2 cellular contexts compared by ENCODE assay signal in genomic region chr1:206495011-206495461, GRCh38.
TF ChIP-seq lines count a peak whose summit lies in the region.

No MANE protein-coding gene starts in this region.

TF ChIP-seq in K562, 482 proteins besides CTCF, POLR2A, EP300 and RAD21 (continues in another document):
- TF ChIP-seq ELK3 (CRISPR knock-in tag; IDR thresholded peaks at IDR 0.05) = no peak
- peak; percentile 69 to 73 for TF ChIP-seq NRF1 (conservative IDR thresholded peaks at IDR 0.05 in 1 of 2, IDR thresholded peaks at IDR 0.05 in 1 of 2)
- TF ChIP-seq HES1 (IDR thresholded peaks at IDR 0.05; ENCODE audit: low read depth) = no peak
- TF ChIP-seq POLR2AphosphoS2 (IDR thresholded peaks at IDR 0.05; ENCODE audit: low read length) = no peak
- no peak for TF ChIP-seq ARID1B (IDR thresholded peaks at IDR 0.05)
- TF ChIP-seq, protein P1, sequence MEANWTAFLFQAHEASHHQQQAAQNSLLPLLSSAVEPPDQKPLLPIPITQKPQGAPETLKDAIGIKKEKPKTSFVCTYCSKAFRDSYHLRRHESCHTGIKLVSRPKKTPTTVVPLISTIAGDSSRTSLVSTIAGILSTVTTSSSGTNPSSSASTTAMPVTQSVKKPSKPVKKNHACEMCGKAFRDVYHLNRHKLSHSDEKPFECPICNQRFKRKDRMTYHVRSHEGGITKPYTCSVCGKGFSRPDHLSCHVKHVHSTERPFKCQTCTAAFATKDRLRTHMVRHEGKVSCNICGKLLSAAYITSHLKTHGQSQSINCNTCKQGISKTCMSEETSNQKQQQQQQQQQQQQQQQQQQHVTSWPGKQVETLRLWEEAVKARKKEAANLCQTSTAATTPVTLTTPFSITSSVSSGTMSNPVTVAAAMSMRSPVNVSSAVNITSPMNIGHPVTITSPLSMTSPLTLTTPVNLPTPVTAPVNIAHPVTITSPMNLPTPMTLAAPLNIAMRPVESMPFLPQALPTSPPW (CRISPR knock-in tag; IDR thresholded peaks at IDR 0.05) = 0 out of 2 replicates have a peak, but pooled peaks have one; percentile 32
- no peak for TF ChIP-seq NR2C2 (CRISPR knock-in tag; IDR thresholded peaks at IDR 0.05)
- peak; percentile 54; the same call in 1 of the 2 replicates for TF ChIP-seq NR2C2 (tag; IDR thresholded peaks at IDR 0.05)
- no peak for TF ChIP-seq NKRF (IDR thresholded peaks at IDR 0.05; ENCODE audit: borderline replicate concordance)
- TF ChIP-seq CSDE1 (IDR thresholded peaks at IDR 0.05) = no peak
- no peak for TF ChIP-seq RB1 (IDR thresholded peaks at IDR 0.05; ENCODE audit: low read depth)
- no peak for TF ChIP-seq BACH1 (tag; IDR thresholded peaks at IDR 0.05)
- no peak for TF ChIP-seq KDM2B (CRISPR knock-in tag; IDR thresholded peaks at IDR 0.05)
- no peak for TF ChIP-seq ZNF699 (CRISPR knock-in tag; IDR thresholded peaks at IDR 0.05; ENCODE audit: insufficient replicate concordance)
- no peak for TF ChIP-seq ZNF347 (CRISPR knock-in tag; IDR thresholded peaks at IDR 0.05; ENCODE audit: low read depth)
- TF ChIP-seq CTBP1 (IDR thresholded peaks at IDR 0.05; ENCODE audit: borderline replicate concordance) = peak; percentile 37; the same call in 1 of the 2 replicates
- peak in 1 of 2 experiments; percentile 52; a peak in 2 of 4 replicates for TF ChIP-seq FOXK2 (conservative IDR thresholded peaks at IDR 0.05 in 1 of 2, IDR thresholded peaks at IDR 0.05 in 1 of 2; ENCODE audit: low read depth in 2 of 2)
- TF ChIP-seq ZEB2 (IDR thresholded peaks at IDR 0.05) = no peak
- no peak for TF ChIP-seq MED1 (CRISPR knock-in tag; IDR thresholded peaks at IDR 0.05; ENCODE audit: borderline replicate concordance)
- TF ChIP-seq PKNOX1 (IDR thresholded peaks at IDR 0.05) = peak; percentile 59
- TF ChIP-seq ZNF384 (IDR thresholded peaks at IDR 0.05; ENCODE audit: low read depth, low read length) = peak; percentile 48; the same call in 1 of the 2 replicates
- TF ChIP-seq FOXK1 (CRISPR knock-in tag; IDR thresholded peaks at IDR 0.05; ENCODE audit: borderline replicate concordance) = no peak
- TF ChIP-seq, protein P2, sequence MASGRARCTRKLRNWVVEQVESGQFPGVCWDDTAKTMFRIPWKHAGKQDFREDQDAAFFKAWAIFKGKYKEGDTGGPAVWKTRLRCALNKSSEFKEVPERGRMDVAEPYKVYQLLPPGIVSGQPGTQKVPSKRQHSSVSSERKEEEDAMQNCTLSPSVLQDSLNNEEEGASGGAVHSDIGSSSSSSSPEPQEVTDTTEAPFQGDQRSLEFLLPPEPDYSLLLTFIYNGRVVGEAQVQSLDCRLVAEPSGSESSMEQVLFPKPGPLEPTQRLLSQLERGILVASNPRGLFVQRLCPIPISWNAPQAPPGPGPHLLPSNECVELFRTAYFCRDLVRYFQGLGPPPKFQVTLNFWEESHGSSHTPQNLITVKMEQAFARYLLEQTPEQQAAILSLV (tag; IDR thresholded peaks at IDR 0.05) = no peak
- TF ChIP-seq, protein P3, sequence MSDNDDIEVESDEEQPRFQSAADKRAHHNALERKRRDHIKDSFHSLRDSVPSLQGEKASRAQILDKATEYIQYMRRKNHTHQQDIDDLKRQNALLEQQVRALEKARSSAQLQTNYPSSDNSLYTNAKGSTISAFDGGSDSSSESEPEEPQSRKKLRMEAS (CRISPR knock-in tag; IDR thresholded peaks at IDR 0.05) = peak; percentile 54
- no peak for TF ChIP-seq ZNF584 (CRISPR knock-in tag; IDR thresholded peaks at IDR 0.05; ENCODE audit: low read depth)
- no peak for TF ChIP-seq HDAC8 (tag; IDR thresholded peaks at IDR 0.05)

TF ChIP-seq in GM12891, 5 proteins besides CTCF, POLR2A, EP300 and RAD21:
- TF ChIP-seq TAF1 (IDR thresholded peaks at IDR 0.05; ENCODE audit: low read depth, low read length) (no peak), POLR2AphosphoS5 (IDR thresholded peaks at IDR 0.05; ENCODE audit: low read depth, low read length) (no peak), POU2F2 (IDR thresholded peaks at IDR 0.05; ENCODE audit: low read depth, low read length) (no peak), PAX5 (IDR thresholded peaks at IDR 0.05; ENCODE audit: insufficient read depth, low read length, severe bottlenecking) (no peak)
TF ChIP-seq in GM12891: peak in this region for 0.
